9 cellular contexts compared by ENCODE assay signal in the genomic region with DNA sequence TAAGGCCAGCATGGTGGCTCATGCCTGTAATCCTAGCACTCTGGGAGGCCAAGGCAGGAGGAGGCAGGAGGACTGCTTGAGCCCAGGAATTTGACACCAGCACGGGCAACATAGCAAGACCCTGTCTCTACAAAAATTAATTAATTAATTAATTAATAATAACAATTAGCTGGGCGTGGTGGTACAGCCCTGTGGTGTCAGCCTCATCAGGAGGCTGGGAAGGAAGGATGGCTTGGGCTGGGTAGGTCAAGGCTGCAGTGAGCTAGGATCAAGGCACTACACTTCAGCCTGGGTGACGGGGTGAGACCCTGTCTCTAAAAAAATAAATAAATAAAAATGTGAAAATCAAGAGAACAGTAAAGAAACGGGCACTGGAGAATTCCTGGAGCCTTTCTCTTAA. TPM values are rescaled to one million over a fixed set of nuclear protein-coding genes. Genes with fewer than 3 reads are reported as not detected.
DNase-seq lines count a peak whose midpoint lies in the region; ATAC-seq and TF ChIP-seq lines count a peak whose summit lies in the region.
"Had no signal": no experiment of that assay in that cellular context is flagged by ENCODE, and none has a peak within 500 bp of the region (broad histone marks: within the 10 kb centered on the region; RNA-seq: fewer than 3 reads in every experiment).

No MANE protein-coding gene starts in this region.

- no peak for ATAC-seq in effector memory CD8-positive, alpha-beta T cell (replicated peaks)
- ATAC-seq in GM18858 (IDR thresholded peaks at IDR 0.05; ENCODE audit: unreplicated experiment), result no peak

- peak overlapping the region; percentile 66 for H3K4me3 ChIP-seq in NT2/D1 (ENCODE audit: insufficient read length, low read depth)
- peak overlapping the region; percentile 80 to 84 for H3K4me3 ChIP-seq in neutrophil (ENCODE audit: low read depth in 1 of 2, low read length in 1 of 2)

- intact Hi-C loops in CD14-positive monocyte (cut with micrococcal nuclease), result loop anchor here in 1 of 2 donors (5.0 kb wide), 1 partner anchor 162 kb away; the partner anchor contains the start of gene PACSIN2

- peaks cover 0 to 2% (median 2%) of the 10 kb centered on the region in 3 donors for H3K27me3 Mint-ChIP-seq in CD14-positive monocyte (ENCODE audit: low read depth in 3 of 3)
- H3K27me3 Mint-ChIP-seq in effector memory CD8-positive, alpha-beta T cell, result no peaks in the 10 kb centered on the region

- H3K27me3 ChIP-seq in NT2/D1 (ENCODE audit: insufficient read depth, insufficient read length) (peaks cover 12% of the 10 kb centered on the region), neutrophil (no peaks in the 10 kb centered on the region)

- peak overlapping the region; percentile 86 for H3K9ac ChIP-seq in NT2/D1 (ENCODE audit: insufficient read length, low read depth)

- TF ChIP-seq CTCF in CD14-positive monocyte (IDR thresholded peaks at IDR 0.05) (no peak), neutrophil (IDR thresholded peaks at IDR 0.05) (no peak), GM13976 (IDR thresholded peaks at IDR 0.05; ENCODE audit: borderline replicate concordance, control extremely low read depth, extremely low read depth, insufficient read depth, missing control alignments) (no peak)

- H3K9me3 ChIP-seq in NT2/D1 (ENCODE audit: insufficient read depth, low read length) (peaks cover 8% of the 10 kb centered on the region; the same call in 1 of the 2 replicates), neutrophil (no peaks in the 10 kb centered on the region)

- H3K9me3 Mint-ChIP-seq in CD14-positive monocyte, result peaks cover 0 to 8% (median 0%) of the 10 kb centered on the region in 7 donors
- no peaks in the 10 kb centered on the region for H3K9me3 Mint-ChIP-seq in effector memory CD8-positive, alpha-beta T cell

- in situ Hi-C loops in GM13976 (cut with MboI; ENCODE audit: low sequenced_read_pairs, unreplicated experiment), result no loop called here

- peak overlapping the region; percentile 99 for H3K27ac ChIP-seq in neutrophil

- peak overlapping the region; percentile 96 to 99 (median 97) for H3K27ac Mint-ChIP-seq in CD14-positive monocyte
- peak overlapping the region; percentile 93 to 96 for H3K27ac Mint-ChIP-seq in effector memory CD8-positive, alpha-beta T cell

- H3K4me1 ChIP-seq in NT2/D1 (ENCODE audit: insufficient read depth, insufficient read length) (no peaks in the 10 kb centered on the region), neutrophil (ENCODE audit: control insufficient read depth in 1 of 2, insufficient read depth in 1 of 2, low read depth in 1 of 2, low read length in 1 of 2) (peaks cover 16 to 21% of the 10 kb centered on the region in 2 experiments)

- peaks cover 20% of the 10 kb centered on the region for H3K4me1 Mint-ChIP-seq in CD14-positive monocyte
- peaks cover 5 to 12% of the 10 kb centered on the region in 2 donors for H3K4me1 Mint-ChIP-seq in effector memory CD8-positive, alpha-beta T cell (ENCODE audit: low read depth in 2 of 2)

- DNase-seq in CD14-positive monocyte (ENCODE audit: low spot score) (no peak), NT2/D1 (ENCODE audit: low read depth, low spot score) (no peak), GM13976 (ENCODE audit: low spot score) (no peak), SK-N-DZ (ENCODE audit: low spot score) (no peak), NCI-H1436 treated with DMSO at 0.1 percent for 48 hours (lab: John Stamatoyannopoulos, UW) (no peak)
- DNase-seq in effector memory CD8-positive, alpha-beta T cell, result no peak
- DNase-seq: NCI-H1694 treated with DMSO at 0.1 percent for 48 hours had no signal

- peak overlapping the region; percentile 92 to 95 for H3K4me3 Mint-ChIP-seq in CD14-positive monocyte
- peak overlapping the region; percentile 88 to 96 for H3K4me3 Mint-ChIP-seq in effector memory CD8-positive, alpha-beta T cell

- H3K36me3 Mint-ChIP-seq in CD14-positive monocyte, result peaks cover 2 to 22% of the 10 kb centered on the region in 2 donors
- H3K36me3 Mint-ChIP-seq in effector memory CD8-positive, alpha-beta T cell (ENCODE audit: insufficient read depth), result peaks cover 13% of the 10 kb centered on the region

- peaks cover 9% of the 10 kb centered on the region for H3K36me3 ChIP-seq in NT2/D1 (ENCODE audit: insufficient read depth, insufficient read length, low read length)
- no peaks in the 10 kb centered on the region for H3K36me3 ChIP-seq in neutrophil

RNA-seq across cellular contexts. Expression of gene ARFGAP3, which starts 1.3 kb away (rescaled TPM):
- polyA plus RNA-seq in CD14-positive monocyte, result 10 to 100 TPM; 34.8 to 38.7 TPM
- polyA plus RNA-seq in SK-N-DZ (2014; cell fraction: cytosol; rRNA removed), result 29.4 TPM in 2 replicates
- 27.3 and 28.8 TPM in 2 replicates for polyA plus RNA-seq in SK-N-DZ (2014; cell fraction: nucleus; rRNA removed)
